Comparison of ENCODE assay signal across 6 cellular contexts in genomic region chr1:1374068-1374860, GRCh38. TPM values are rescaled to one million over a fixed set of nuclear protein-coding genes. Genes with fewer than 3 reads are reported as not detected.
A peak's percentile ranks its signal among the peaks of the same experiment; 100 is the strongest.
DNase-seq lines count a peak whose midpoint lies in the region; ATAC-seq, FAIRE-seq and TF ChIP-seq lines count a peak whose summit lies in the region.

No MANE protein-coding gene starts in this region.

- CTCF ChIA-PET in naive thymus-derived CD4-positive, alpha-beta T cell (lab: Charles Lee) = interaction anchor here (1.4 to 1.9 kb wide), 2 partner anchors 26 to 258 kb away, joined by 3 to 6 read pairs; no protein-coding TSS in a partner anchor

- H3K27ac ChIP-seq in naive thymus-derived CD4-positive, alpha-beta T cell (ENCODE audit: low read depth, low read length) = peak overlapping the region; percentile 88

- POLR2A ChIA-PET in naive thymus-derived CD4-positive, alpha-beta T cell (lab: Charles Lee) = interaction anchor here (0.6 to 4.5 kb wide), 10 partner anchors 9 to 100 kb away, joined by 3 to 59 read pairs (median 5); partner anchors contain the start of genes CCNL2, DVL1, MRPL20 and UBE2J2

- no peaks in the 10 kb centered on the region for H3K27me3 Mint-ChIP-seq in activated T-cell treated with anti-CD3 and anti-CD28 coated beads, Interleukin-2, amount 50 U/mL, for 72 hours (ENCODE audit: low read depth)
- H3K27me3 Mint-ChIP-seq in naive thymus-derived CD4-positive, alpha-beta T cell = peaks cover 0 to 2% (median 0%) of the 10 kb centered on the region in 5 donors

- in situ Hi-C loops in astrocyte of the cerebellum (cut with HindIII; ENCODE audit: low sequenced_read_pairs) = loop anchor here (5.0 kb wide), 1 partner anchor 118 kb away; no protein-coding TSS in a partner anchor

- DNase-seq in activated T-cell treated with anti-CD3 and anti-CD28 coated beads, Interleukin-2, amount 50 U/mL, for 72 hours = peak in 1 of 2 donors; percentile 14
- no peak for DNase-seq in activated T-cell treated with anti-CD3 and anti-CD28 coated beads, Interleukin-2, amount 50 U/mL, for 48 hours
- DNase-seq in astrocyte of the cerebellum (ENCODE audit: low read depth) (no peak), GM19239 (ENCODE audit: insufficient read length, low spot score) (no peak)
- DNase-seq in naive thymus-derived CD4-positive, alpha-beta T cell = peak in 1 of 9 donors; percentile 38
- no peak for DNase-seq in activated CD4-positive, CD25-positive, alpha-beta regulatory T cell (lab: John Stamatoyannopoulos, UW)

- FAIRE-seq in GM19239 (lab: Jason Lieb, UNC) = no peak

- peak overlapping the region; percentile 90 to 91 for H3K4me3 Mint-ChIP-seq in activated T-cell treated with anti-CD3 and anti-CD28 coated beads, Interleukin-2, amount 50 U/mL, for 72 hours
- peak overlapping the region; percentile 77 to 96 (median 92) for H3K4me3 Mint-ChIP-seq in naive thymus-derived CD4-positive, alpha-beta T cell

- intact Hi-C loops in naive thymus-derived CD4-positive, alpha-beta T cell (cut with micrococcal nuclease) = loop anchor here (2.0 to 10.0 kb wide), 2 partner anchors 33 to 359 kb away; partner anchors contain the start of genes ISG15 (in 1 of the 2) and MRPL20 (in 1 of the 2)

- ATAC-seq in activated T-cell treated with anti-CD3 and anti-CD28 coated beads, Interleukin-2, amount 50 U/mL, for 72 hours (replicated peaks in 1 of 2) = no peak
- ATAC-seq in naive thymus-derived CD4-positive, alpha-beta T cell = no peak

- H3K27me3 ChIP-seq in naive thymus-derived CD4-positive, alpha-beta T cell (ENCODE audit: control insufficient read depth in 2 of 2, insufficient read depth in 2 of 2, low read length in 2 of 2) = no peaks in the 10 kb centered on the region

- no peaks in the 10 kb centered on the region for H3K9me3 Mint-ChIP-seq in activated T-cell treated with anti-CD3 and anti-CD28 coated beads, Interleukin-2, amount 50 U/mL, for 72 hours
- H3K9me3 Mint-ChIP-seq in naive thymus-derived CD4-positive, alpha-beta T cell = no peaks in the 10 kb centered on the region

- no peaks in the 10 kb centered on the region for H3K9me3 ChIP-seq in naive thymus-derived CD4-positive, alpha-beta T cell (ENCODE audit: control insufficient read depth in 2 of 3, low read length in 3 of 3)

- peaks cover 18 to 35% of the 10 kb centered on the region in 2 donors for H3K4me1 ChIP-seq in naive thymus-derived CD4-positive, alpha-beta T cell (ENCODE audit: control insufficient read depth in 2 of 2, insufficient read depth in 2 of 2, low read length in 2 of 2)

- TF ChIP-seq CTCF in astrocyte of the cerebellum (IDR thresholded peaks at IDR 0.05; ENCODE audit: low read depth, low read length, missing control alignments) = no peak

- peaks cover 0 to 11% (median 4%) of the 10 kb centered on the region in 3 experiments for H3K36me3 ChIP-seq in naive thymus-derived CD4-positive, alpha-beta T cell (ENCODE audit: control insufficient read depth in 2 of 3, insufficient read depth in 3 of 3, low read length in 3 of 3)

- peak overlapping the region; percentile 33 for H3K27ac Mint-ChIP-seq in activated T-cell treated with anti-CD3 and anti-CD28 coated beads, Interleukin-2, amount 50 U/mL, for 72 hours
- peak overlapping the region; percentile 53 to 91 (median 86) for H3K27ac Mint-ChIP-seq in naive thymus-derived CD4-positive, alpha-beta T cell

- peak overlapping the region; percentile 88 for H3K4me3 ChIP-seq in astrocyte of the cerebellum (ENCODE audit: low read depth, low read length)
- peak overlapping the region; percentile 74 for H3K4me3 ChIP-seq in naive thymus-derived CD4-positive, alpha-beta T cell (ENCODE audit: low read length)

- peaks cover 33% of the 10 kb centered on the region for H3K4me1 Mint-ChIP-seq in activated T-cell treated with anti-CD3 and anti-CD28 coated beads, Interleukin-2, amount 50 U/mL, for 72 hours (ENCODE audit: low read depth)
- peaks cover 0 to 39% (median 23%) of the 10 kb centered on the region in 7 donors for H3K4me1 Mint-ChIP-seq in naive thymus-derived CD4-positive, alpha-beta T cell

- peaks cover 0 to 2% of the 10 kb centered on the region in 2 donors for H3K36me3 Mint-ChIP-seq in activated T-cell treated with anti-CD3 and anti-CD28 coated beads, Interleukin-2, amount 50 U/mL, for 72 hours (ENCODE audit: insufficient read depth in 2 of 2)
- peaks cover 0 to 5% (median 0%) of the 10 kb centered on the region in 5 donors for H3K36me3 Mint-ChIP-seq in naive thymus-derived CD4-positive, alpha-beta T cell

RNA-seq across cellular contexts. Expression of gene AURKAIP1, which starts 0.7 kb away (rescaled TPM):
- total RNA-seq in activated T-cell treated with anti-CD3 and anti-CD28 coated beads, Interleukin-2, amount 50 U/mL, for 72 hours = 10 to 100 TPM; 92.4 to 97.7 TPM
- 100 to 1,000 TPM in 1 of 5 experiments, 10 to 100 TPM in 4; 53.8 to 107 (median 64.5) TPM for total RNA-seq in naive thymus-derived CD4-positive, alpha-beta T cell
- 100 to 1,000 TPM; 135 to 160 TPM for polyA plus RNA-seq in naive thymus-derived CD4-positive, alpha-beta T cell

RNA-seq across cellular contexts. Expression of gene MXRA8, which starts 15.9 kb away (rescaled TPM):
- total RNA-seq in activated T-cell treated with anti-CD3 and anti-CD28 coated beads, Interleukin-2, amount 50 U/mL, for 72 hours = 1 to 10 TPM; 1.6 to 3.0 TPM
- 1 to 10 TPM in 3 of 5 experiments, under 1 TPM in 2; 0.39 to 2.2 (median 1.0) TPM for total RNA-seq in naive thymus-derived CD4-positive, alpha-beta T cell
- polyA plus RNA-seq in naive thymus-derived CD4-positive, alpha-beta T cell = under 1 TPM; 0.41 to 0.66 TPM

RNA-seq across cellular contexts. Expression of gene CCNL2, which starts 24.9 kb away (rescaled TPM):
- 100 to 1,000 TPM; 166 to 180 TPM for total RNA-seq in activated T-cell treated with anti-CD3 and anti-CD28 coated beads, Interleukin-2, amount 50 U/mL, for 72 hours
- 100 to 1,000 TPM; 130 to 403 (median 278) TPM for total RNA-seq in naive thymus-derived CD4-positive, alpha-beta T cell
- polyA plus RNA-seq in naive thymus-derived CD4-positive, alpha-beta T cell = 10 to 100 TPM; 16.3 to 38.3 TPM

RNA-seq across cellular contexts. Expression of gene DVL1, which starts 25.0 kb away (rescaled TPM):
- total RNA-seq in activated T-cell treated with anti-CD3 and anti-CD28 coated beads, Interleukin-2, amount 50 U/mL, for 72 hours = 10 to 100 TPM; 46.6 to 52.2 TPM
- 10 to 100 TPM; 40.2 to 54.9 (median 45.9) TPM for total RNA-seq in naive thymus-derived CD4-positive, alpha-beta T cell
- 1 to 10 TPM in 1 of 2 donors, under 1 TPM in 1; 0.78 to 1.1 TPM for polyA plus RNA-seq in naive thymus-derived CD4-positive, alpha-beta T cell

RNA-seq across cellular contexts. Expression of gene MRPL20, which starts 32.8 kb away (rescaled TPM):
- total RNA-seq in activated T-cell treated with anti-CD3 and anti-CD28 coated beads, Interleukin-2, amount 50 U/mL, for 72 hours = 10 to 100 TPM; 74.9 to 77.5 TPM
- total RNA-seq in naive thymus-derived CD4-positive, alpha-beta T cell = 100 to 1,000 TPM in 4 of 5 experiments, 10 to 100 TPM in 1; 91.2 to 135 (median 122) TPM
- 100 to 1,000 TPM; 221 to 239 TPM for polyA plus RNA-seq in naive thymus-derived CD4-positive, alpha-beta T cell
